In genomic region chr20:50309764-50310672, GRCh38 we compare ENCODE assay signal across 1 cellular context.
TF ChIP-seq lines count a peak whose summit lies in the region.

No MANE protein-coding gene starts in this region.

TF ChIP-seq in SK-N-SH treated with all-trans-retinoic acid at 6 μM for 48 hours, 23 proteins besides CTCF, POLR2A, EP300 and RAD21 (continued from another document):
- TF ChIP-seq PPARA (CRISPR knock-in tag; IDR thresholded peaks at IDR 0.05; ENCODE audit: borderline replicate concordance) (no peak), OSR1 (CRISPR knock-in tag; IDR thresholded peaks at IDR 0.05) (no peak), TSHZ2 (CRISPR knock-in tag; IDR thresholded peaks at IDR 0.05) (no peak), BACH2 (CRISPR knock-in tag; IDR thresholded peaks at IDR 0.05; ENCODE audit: borderline replicate concordance) (no peak), TCF4 (CRISPR knock-in tag; IDR thresholded peaks at IDR 0.05; ENCODE audit: borderline replicate concordance) (no peak), CSRNP3 (CRISPR knock-in tag; IDR thresholded peaks at IDR 0.05) (no peak), ZNF565 (CRISPR knock-in tag; conservative IDR thresholded peaks at IDR 0.05; ENCODE audit: low read depth) (no peak), TOX (CRISPR knock-in tag; IDR thresholded peaks at IDR 0.05; ENCODE audit: borderline replicate concordance) (no peak), GLIS3 (CRISPR knock-in tag; IDR thresholded peaks at IDR 0.05) (no peak), ZFP3 (CRISPR knock-in tag; IDR thresholded peaks at IDR 0.05) (no peak), CSDC2 (CRISPR knock-in tag; IDR thresholded peaks at IDR 0.05) (no peak), CREB5 (CRISPR knock-in tag; IDR thresholded peaks at IDR 0.05; ENCODE audit: low read depth) (no peak)
TF ChIP-seq in SK-N-SH treated with all-trans-retinoic acid at 6 μM for 48 hours: peak in this region for 0.
